1 cellular context compared by ENCODE assay signal in genomic region chr3:34112261-34112660, GRCh38.
DNase-seq lines count a peak whose midpoint lies in the region.

No MANE protein-coding gene starts in this region.

- DNase-seq in dedifferentiated amniotic fluid mesenchymal stem cell (ENCODE audit: extremely low spot score) = peak; percentile 2
